ENCODE assay signal across 24 cellular contexts in genomic region chr10:14438576-14438975, GRCh38.
"Had no signal": no experiment of that assay in that cellular context is flagged by ENCODE, and none has a peak within 500 bp of the region (broad histone marks: within the 10 kb centered on the region; RNA-seq: fewer than 3 reads in every experiment).

No MANE protein-coding gene starts in this region.

- H3K4me1 Mint-ChIP-seq: naive thymus-derived CD4-positive, alpha-beta T cell; nephron; stimulated activated naive CD8-positive, alpha-beta T cell treated with anti-CD3 and anti-CD28 coated beads, Interleukin-15, amount 100 ng/mL, for 72 hours had no signal

- H3K27ac Mint-ChIP-seq: effector memory CD8-positive, alpha-beta T cell; mesothelial cell of epicardium; naive thymus-derived CD4-positive, alpha-beta T cell; nephron; progenitor cell of endocrine pancreas; stimulated activated naive CD8-positive, alpha-beta T cell treated with anti-CD3 and anti-CD28 coated beads, Interleukin-15, amount 100 ng/mL, for 72 hours had no signal

- DNase-seq: cortex of kidney; effector memory CD8-positive, alpha-beta T cell; esophagus squamous epithelium; kidney; mesenchymal stem cell; mucosa of descending colon; naive thymus-derived CD4-positive, alpha-beta T cell; right lobe of liver; stimulated activated CD4-positive, alpha-beta T cell treated with anti-CD3 and anti-CD28 coated beads, Interleukin-12 subunit alpha, Interleukin-12 subunit beta, amount 100 ng/mL, for 4 hours; stimulated activated CD4-positive, alpha-beta T cell treated with anti-CD3 and anti-CD28 coated beads, Interleukin-1b, Interleukin-23, amount 100 ng/mL, for 48 hours; stimulated activated CD4-positive, alpha-beta T cell treated with anti-CD3 and anti-CD28 coated beads, Interleukin-4, amount 100 ng/mL, for 1 hour; stimulated activated CD8-positive, alpha-beta memory T cell treated with anti-CD3 and anti-CD28 coated beads, Interleukin-4, amount 100 ng/mL, for 48 hours; stimulated activated naive CD4-positive, alpha-beta T cell; stimulated activated naive CD8-positive, alpha-beta T cell treated with anti-CD3 and anti-CD28 coated beads, Interleukin-15, amount 100 ng/mL, for 72 hours; transverse colon; upper lobe of right lung; uterus had no signal

- H3K36me3 Mint-ChIP-seq: mesothelial cell of epicardium; naive thymus-derived CD4-positive, alpha-beta T cell had no signal

- H3K27me3 Mint-ChIP-seq: progenitor cell of endocrine pancreas had no signal

- ATAC-seq: effector memory CD8-positive, alpha-beta T cell; left lobe of liver; mucosa of descending colon; naive thymus-derived CD4-positive, alpha-beta T cell; right lobe of liver; stimulated activated naive CD8-positive, alpha-beta T cell treated with anti-CD3 and anti-CD28 coated beads, Interleukin-15, amount 100 ng/mL, for 72 hours; upper lobe of right lung had no signal

- H3K4me3 ChIP-seq: esophagus squamous epithelium, mucosa of descending colon, right lobe of liver, smooth muscle cell, suprapubic skin, transverse colon, upper lobe of right lung, uterus had no signal

- H3K9me3 Mint-ChIP-seq: effector memory CD8-positive, alpha-beta T cell; mesothelial cell of epicardium; nephron; stimulated activated naive CD8-positive, alpha-beta T cell treated with anti-CD3 and anti-CD28 coated beads, Interleukin-15, amount 100 ng/mL, for 72 hours had no signal

- FAIRE-seq: frontal cortex, kidney had no signal

- H3K4me3 Mint-ChIP-seq: effector memory CD8-positive, alpha-beta T cell; mesothelial cell of epicardium; naive thymus-derived CD4-positive, alpha-beta T cell; nephron; stimulated activated naive CD8-positive, alpha-beta T cell treated with anti-CD3 and anti-CD28 coated beads, Interleukin-15, amount 100 ng/mL, for 72 hours had no signal
